ENCODE assay signal across 5 cellular contexts in genomic region chr1:117413412-117413811, GRCh38.
"Had no signal": no experiment of that assay in that cellular context is flagged by ENCODE, and none has a peak within 500 bp of the region (broad histone marks: within the 10 kb centered on the region; RNA-seq: fewer than 3 reads in every experiment).

No MANE protein-coding gene starts in this region.

- H3K9me3 Mint-ChIP-seq: GM23338, H9, IgD-negative memory B cell had no signal

- DNase-seq: H9, HCEC 1CT had no signal

- H3K4me3 Mint-ChIP-seq: GM23338, H9, IgD-negative memory B cell had no signal

- H3K27me3 Mint-ChIP-seq: IgD-negative memory B cell had no signal

- H3K27ac Mint-ChIP-seq: GM23338, H9, IgD-negative memory B cell had no signal

- ATAC-seq: GM23338, HepG2 had no signal
